ENCODE assay signal across 8 cellular contexts in the genomic region with DNA sequence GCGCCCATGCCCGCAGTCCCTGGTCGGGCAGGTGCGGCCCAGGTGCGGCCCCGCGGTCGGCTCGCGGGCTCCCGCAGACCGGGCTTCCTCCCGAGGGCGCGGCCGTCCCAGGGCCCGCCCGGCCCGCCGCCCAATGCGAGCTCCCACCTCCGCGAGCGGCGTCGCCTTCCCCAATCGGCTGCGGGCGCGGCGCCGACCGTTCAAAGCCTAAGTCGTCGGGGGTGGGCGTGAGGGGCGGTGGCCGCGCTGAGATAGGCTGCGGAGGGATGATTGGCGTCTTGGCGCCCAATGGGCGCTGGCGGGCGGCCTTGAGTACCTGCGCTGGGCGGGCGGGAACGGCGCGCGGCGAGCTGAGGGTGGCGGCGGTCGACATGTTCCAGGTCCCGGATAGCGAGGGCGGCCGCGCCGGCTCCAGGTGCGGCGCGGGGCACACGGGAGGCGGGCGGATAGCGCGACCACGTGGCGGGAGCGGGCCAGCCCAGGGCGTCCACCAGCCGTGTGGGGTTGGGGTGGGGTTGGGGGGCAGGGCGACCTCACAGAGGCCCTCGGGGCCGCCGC. TPM values are rescaled to one million over a fixed set of nuclear protein-coding genes. Genes with fewer than 3 reads are reported as not detected.
DNase-seq lines count a peak whose midpoint lies in the region; ATAC-seq and TF ChIP-seq lines count a peak whose summit lies in the region.

A gene with protein sequence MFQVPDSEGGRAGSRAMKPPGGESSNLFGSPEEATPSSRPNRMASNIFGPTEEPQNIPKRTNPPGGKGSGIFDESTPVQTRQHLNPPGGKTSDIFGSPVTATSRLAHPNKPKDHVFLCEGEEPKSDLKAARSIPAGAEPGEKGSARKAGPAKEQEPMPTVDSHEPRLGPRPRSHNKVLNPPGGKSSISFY (plus strand): TSS at position 338 of the 558 bp plus-strand sequence. CDS start 34 bp downstream, at position 372.

- H3K9me3 ChIP-seq in lower lobe of right lung, result no peaks in the 10 kb centered on the region

- peak within 1 kb of the TSS; percentile 77 for H3K4me3 ChIP-seq in lower lobe of right lung

- H3K27ac ChIP-seq in lower lobe of right lung, result peak within 1 kb of the TSS; percentile 77

- no peak for TF ChIP-seq CTCF in lower lobe of right lung (IDR thresholded peaks at IDR 0.05)

- H3K27me3 ChIP-seq in lower lobe of right lung (ENCODE audit: low read depth), result no peaks in the 10 kb centered on the region

- ATAC-seq in GM19438 (IDR thresholded peaks at IDR 0.05; ENCODE audit: low read depth, unreplicated experiment), result peak; percentile 88
- peak; percentile 99 for ATAC-seq in lower lobe of right lung

- peak within 1 kb of the TSS; percentile 97 for H3K4me3 Mint-ChIP-seq in activated CD4-positive, alpha-beta memory T cell treated with anti-CD3 and anti-CD28 coated beads for 36 hours

- H3K4me1 Mint-ChIP-seq in activated CD4-positive, alpha-beta memory T cell treated with anti-CD3 and anti-CD28 coated beads for 36 hours (ENCODE audit: low read depth), result peaks cover 29% of the 10 kb centered on the region

- no peaks in the 10 kb centered on the region for H3K9me3 Mint-ChIP-seq in activated CD4-positive, alpha-beta memory T cell treated with anti-CD3 and anti-CD28 coated beads for 36 hours

- POLR2A ChIA-PET in activated CD4-positive, alpha-beta memory T cell treated with anti-CD3 and anti-CD28 coated beads for 36 hours (lab: Charles Lee), result interaction anchor here (0.5 to 1.8 kb wide), 9 partner anchors 17 to 988 kb away, joined by 3 to 18 read pairs (median 3); a partner anchor contains a TSS

- H3K36me3 Mint-ChIP-seq in activated CD4-positive, alpha-beta memory T cell treated with anti-CD3 and anti-CD28 coated beads for 36 hours, result peaks cover 10% of the 10 kb centered on the region

- CTCF ChIA-PET in activated CD4-positive, alpha-beta memory T cell treated with anti-CD3 and anti-CD28 coated beads for 36 hours (lab: Charles Lee), result interaction anchor here (0.6 to 2.1 kb wide), 7 partner anchors 28 to 314 kb away, joined by 3 to 22 read pairs (median 3); a partner anchor contains a TSS

- H3K36me3 ChIP-seq in lower lobe of right lung, result peaks cover 28% of the 10 kb centered on the region

- H3K27me3 Mint-ChIP-seq in activated CD4-positive, alpha-beta memory T cell treated with anti-CD3 and anti-CD28 coated beads for 36 hours, result no peaks in the 10 kb centered on the region

- H3K27ac Mint-ChIP-seq in activated CD4-positive, alpha-beta memory T cell treated with anti-CD3 and anti-CD28 coated beads for 36 hours, result peak within 1 kb of the TSS; percentile 79

- peaks cover 14% of the 10 kb centered on the region for H3K4me1 ChIP-seq in lower lobe of right lung

- peak; percentile 99 for DNase-seq in CD1c-positive myeloid dendritic cell (ENCODE audit: extremely low spot score)
- DNase-seq in HK-2 (ENCODE audit: unreplicated experiment), result peak; percentile 93
- DNase-seq in NCI-H82 treated with DMSO at 0.1 percent for 48 hours (lab: John Stamatoyannopoulos, UW; ENCODE audit: unreplicated experiment), result peak; percentile 90
- DNase-seq in activated CD4-positive, alpha-beta memory T cell treated with anti-CD3 and anti-CD28 coated beads for 36 hours, result peak; percentile 98
- DNase-seq in ecto neural progenitor cell (ENCODE audit: low spot score), result peak; percentile 97
- DNase-seq in lower lobe of right lung, result peak; percentile 98
- DNase-seq in stimulated activated CD4-positive, alpha-beta T cell treated with anti-CD3 and anti-CD28 coated beads, TNF-alpha, amount 100 ng/mL, for 1 hour (ENCODE audit: low read depth in 3 of 3, low spot score in 1 of 3), result peak; percentile 86 to 91 (median 91)

- intact Hi-C loops in activated CD4-positive, alpha-beta memory T cell treated with anti-CD3 and anti-CD28 coated beads for 36 hours (cut with micrococcal nuclease), result loop anchor here (1.0 to 2.0 kb wide), 4 partner anchors 27 to 65 kb away; a partner anchor contains a TSS
- intact Hi-C loops in lower lobe of right lung (cut with DNase I), result no loop called here

RNA-seq across cellular contexts. Expression of the gene that starts here (rescaled TPM):
- 10 to 100 TPM; 62.1 to 65.9 TPM for total RNA-seq in activated CD4-positive, alpha-beta memory T cell treated with anti-CD3 and anti-CD28 coated beads for 36 hours
- 53.1 TPM for total RNA-seq in lower lobe of right lung

Comparison
In these comparisons a context has a peak if more than half of its experiments do, and no peak if none do; other contexts are left out.
1. Peak in every context shown above with its lines: DNase-seq, ATAC-seq, H3K4me3 ChIP-seq and H3K27ac ChIP-seq.